1 cellular context compared by ENCODE assay signal in the genomic region with DNA sequence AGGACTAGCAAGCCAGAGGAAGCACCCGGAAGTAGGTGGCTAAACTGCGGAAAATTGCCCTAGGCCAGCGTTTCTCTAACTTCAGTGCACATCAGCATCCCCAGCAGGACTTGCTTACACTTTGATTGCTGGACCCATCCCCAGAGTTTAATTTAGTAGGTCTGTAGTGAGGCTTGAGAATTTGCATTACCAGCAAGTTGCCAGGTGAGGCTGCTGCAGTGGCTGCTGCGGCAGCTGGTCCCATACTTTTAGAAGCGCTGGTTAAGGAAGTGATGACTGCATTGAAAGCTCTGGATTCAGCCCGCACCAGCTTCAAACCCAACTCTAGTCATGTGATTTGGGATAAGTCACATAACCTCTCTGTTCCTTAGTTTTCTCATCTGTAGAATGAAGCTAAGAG.
TF ChIP-seq lines count a peak whose summit lies in the region.

No MANE protein-coding gene starts in this region.

TF ChIP-seq in HepG2, 621 proteins besides CTCF, POLR2A, EP300 and RAD21:
- TF ChIP-seq, protein P1, sequence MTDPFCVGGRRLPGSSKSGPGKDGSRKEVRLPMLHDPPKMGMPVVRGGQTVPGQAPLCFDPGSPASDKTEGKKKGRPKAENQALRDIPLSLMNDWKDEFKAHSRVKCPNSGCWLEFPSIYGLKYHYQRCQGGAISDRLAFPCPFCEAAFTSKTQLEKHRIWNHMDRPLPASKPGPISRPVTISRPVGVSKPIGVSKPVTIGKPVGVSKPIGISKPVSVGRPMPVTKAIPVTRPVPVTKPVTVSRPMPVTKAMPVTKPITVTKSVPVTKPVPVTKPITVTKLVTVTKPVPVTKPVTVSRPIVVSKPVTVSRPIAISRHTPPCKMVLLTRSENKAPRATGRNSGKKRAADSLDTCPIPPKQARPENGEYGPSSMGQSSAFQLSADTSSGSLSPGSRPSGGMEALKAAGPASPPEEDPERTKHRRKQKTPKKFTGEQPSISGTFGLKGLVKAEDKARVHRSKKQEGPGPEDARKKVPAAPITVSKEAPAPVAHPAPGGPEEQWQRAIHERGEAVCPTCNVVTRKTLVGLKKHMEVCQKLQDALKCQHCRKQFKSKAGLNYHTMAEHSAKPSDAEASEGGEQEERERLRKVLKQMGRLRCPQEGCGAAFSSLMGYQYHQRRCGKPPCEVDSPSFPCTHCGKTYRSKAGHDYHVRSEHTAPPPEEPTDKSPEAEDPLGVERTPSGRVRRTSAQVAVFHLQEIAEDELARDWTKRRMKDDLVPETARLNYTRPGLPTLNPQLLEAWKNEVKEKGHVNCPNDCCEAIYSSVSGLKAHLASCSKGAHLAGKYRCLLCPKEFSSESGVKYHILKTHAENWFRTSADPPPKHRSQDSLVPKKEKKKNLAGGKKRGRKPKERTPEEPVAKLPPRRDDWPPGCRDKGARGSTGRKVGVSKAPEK (CRISPR knock-in tag; IDR thresholded peaks at IDR 0.05; ENCODE audit: borderline replicate concordance): no peak
- peak; percentile 51; the same call in 1 of the 2 replicates for TF ChIP-seq SP4 (CRISPR knock-in tag; IDR thresholded peaks at IDR 0.05)
